ENCODE assay signal across 34 cellular contexts in the genomic region with DNA sequence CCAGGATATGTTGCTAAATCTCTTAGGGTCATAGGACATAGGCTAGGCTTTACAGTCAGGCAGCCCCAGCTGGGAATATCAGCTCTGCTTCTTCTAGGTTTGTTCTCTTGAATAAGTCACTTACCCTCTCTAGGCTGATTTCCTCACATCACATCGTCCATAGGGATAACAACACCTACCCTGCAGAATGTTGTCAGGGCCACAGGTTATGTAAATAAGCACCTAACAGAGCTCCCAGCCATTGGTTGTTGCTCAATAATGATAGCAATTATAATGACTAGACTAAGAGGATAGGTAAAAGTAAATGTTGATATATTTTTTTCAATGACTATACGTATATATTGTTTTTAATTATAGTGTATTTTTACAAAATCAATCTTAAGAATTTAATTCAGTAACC.
"Had no signal": no experiment of that assay in that cellular context is flagged by ENCODE, and none has a peak within 500 bp of the region (broad histone marks: within the 10 kb centered on the region; RNA-seq: fewer than 3 reads in every experiment).

No MANE protein-coding gene starts in this region.

- H3K4me1 ChIP-seq: ascending aorta, breast epithelium, colonic mucosa had no signal

- H3K27me3 ChIP-seq: ascending aorta, breast epithelium, cardiac muscle cell, colonic mucosa, dorsolateral prefrontal cortex had no signal

- H3K36me3 Mint-ChIP-seq: brain had no signal

- FAIRE-seq: frontal cortex had no signal

- H3K27ac ChIP-seq: ascending aorta, breast epithelium, cardiac muscle cell, colonic mucosa, WERI-Rb-1 had no signal

- H3K27me3 Mint-ChIP-seq: activated B cell treated with CpG ODN at 0.5 μM for 24 hours; activated CD4-positive, alpha-beta memory T cell treated with anti-CD3 and anti-CD28 coated beads, Interleukin-2, amount 10 ng/mL, durations not matched to agents 7 days and 5 days; activated CD4-positive, alpha-beta T cell treated with anti-CD3 and anti-CD28 coated beads, Interleukin-2, amount 10 ng/mL, durations not matched to agents 24 days and 14 days; activated CD8-positive, alpha-beta memory T cell treated with anti-CD3 and anti-CD28 coated beads, Interleukin-2, amount 10 ng/mL, durations not matched to agents 7 days and 5 days; activated naive CD4-positive, alpha-beta T cell treated with anti-CD3 and anti-CD28 coated beads, Interleukin-2, amount 50 U/mL, for 24 hours; activated T-helper 17 cell treated with anti-CD3 and anti-CD28 coated beads, Interleukin-2, amount 50 U/mL, for 72 hours; brain; dendritic cell treated with granulocyte-macrophage colony-stimulating factor and Interleukin-4, amounts not matched to agents 40 ng/mL and 50 ng/mL, for 4 days; T-helper 17 cell had no signal

- ATAC-seq: activated CD4-positive, CD25-positive, alpha-beta regulatory T cell treated with anti-CD3 and anti-CD28 coated beads, Interleukin-2, amount 50 U/mL, for 24 hours; activated CD8-positive, alpha-beta memory T cell treated with anti-CD3 and anti-CD28 coated beads, Interleukin-2, amount 10 ng/mL, durations not matched to agents 7 days and 5 days; activated T-helper 17 cell treated with anti-CD3 and anti-CD28 coated beads, Interleukin-2, amount 50 U/mL, for 72 hours; esophagus mucosa had no signal

- H3K9me3 ChIP-seq: ascending aorta, breast epithelium, colonic mucosa had no signal

- H3K4me3 Mint-ChIP-seq: activated B cell treated with CpG ODN at 0.5 μM for 24 hours; activated CD4-positive, alpha-beta memory T cell treated with anti-CD3 and anti-CD28 coated beads, Interleukin-2, amount 10 ng/mL, durations not matched to agents 7 days and 5 days; activated CD8-positive, alpha-beta memory T cell treated with anti-CD3 and anti-CD28 coated beads, Interleukin-2, amount 10 ng/mL, durations not matched to agents 7 days and 5 days; activated T-cell treated with anti-CD3 and anti-CD28 coated beads, Interleukin-2, amount 50 U/mL, for 4 hours; brain; dendritic cell treated with granulocyte-macrophage colony-stimulating factor and Interleukin-4, amounts not matched to agents 40 ng/mL and 50 ng/mL, for 4 days; endodermal cell had no signal

- H3K4me3 ChIP-seq: ascending aorta, breast epithelium, cardiac muscle cell, colonic mucosa had no signal

- H3K27ac Mint-ChIP-seq: activated B cell treated with CpG ODN at 0.5 μM for 24 hours; activated CD4-positive, alpha-beta memory T cell treated with anti-CD3 and anti-CD28 coated beads, Interleukin-2, amount 10 ng/mL, durations not matched to agents 7 days and 5 days; activated CD8-positive, alpha-beta memory T cell treated with anti-CD3 and anti-CD28 coated beads, Interleukin-2, amount 10 ng/mL, durations not matched to agents 7 days and 5 days; dendritic cell treated with granulocyte-macrophage colony-stimulating factor and Interleukin-4, amounts not matched to agents 40 ng/mL and 50 ng/mL, for 4 days; endodermal cell; T-helper 2 cell treated with Interferon-gamma antibody and Interleukin-4, amounts not matched to agents 5 μg/mL and 100 μg/mL, for 36 hours had no signal

- DNase-seq: activated B cell treated with CpG ODN at 0.5 μM for 24 hours; activated CD4-positive, alpha-beta memory T cell treated with anti-CD3 and anti-CD28 coated beads, Interleukin-2, amount 10 ng/mL, durations not matched to agents 7 days and 5 days; activated CD4-positive, alpha-beta T cell treated with anti-CD3 and anti-CD28 coated beads, Interleukin-2, amount 10 ng/mL, durations not matched to agents 24 days and 14 days; activated CD4-positive, alpha-beta T cell treated with anti-CD3 and anti-CD28 coated beads, Interleukin-2, amount 50 U/mL, for 4 hours; activated CD8-positive, alpha-beta memory T cell treated with anti-CD3 and anti-CD28 coated beads, Interleukin-2, amount 10 ng/mL, durations not matched to agents 7 days and 5 days; activated CD8-positive, alpha-beta memory T cell treated with anti-CD3 and anti-CD28 coated beads, Interleukin-2, amount 50 U/mL, for 4 hours; activated effector memory CD4-positive, alpha-beta T cell treated with Interleukin-2 at 50 U/mL for 16 hours; activated gamma-delta T cell treated with Interleukin-2 at 50 U/mL for 16 hours; activated naive CD4-positive, alpha-beta T cell treated with Interleukin-2 at 50 U/mL for 16 hours; activated T-cell treated with anti-CD3 and anti-CD28 coated beads, Interleukin-2, amount 50 U/mL, for 4 hours; central memory CD4-positive, alpha-beta T cell; cerebellar nuclear complex; colonic mucosa; dorsolateral prefrontal cortex; effector memory CD4-positive, alpha-beta T cell; endodermal cell; foreskin fibroblast; head of caudate nucleus; SW 1271; T-helper 1 cell; T-helper 17 cell; T1000; WERI-Rb-1 had no signal

- H3K36me3 ChIP-seq: ascending aorta, breast epithelium, cardiac muscle cell, colonic mucosa, WERI-Rb-1 had no signal

- H3K9me3 Mint-ChIP-seq: activated B cell treated with CpG ODN at 0.5 μM for 24 hours; activated CD4-positive, alpha-beta memory T cell treated with anti-CD3 and anti-CD28 coated beads, Interleukin-2, amount 10 ng/mL, durations not matched to agents 7 days and 5 days; activated T-cell treated with anti-CD3 and anti-CD28 coated beads, Interleukin-2, amount 50 U/mL, for 4 hours; activated T-helper 17 cell treated with anti-CD3 and anti-CD28 coated beads, Interleukin-2, amount 50 U/mL, for 72 hours; dendritic cell treated with granulocyte-macrophage colony-stimulating factor and Interleukin-4, amounts not matched to agents 40 ng/mL and 50 ng/mL, for 4 days; endodermal cell; T-helper 2 cell treated with Interferon-gamma antibody and Interleukin-4, amounts not matched to agents 5 μg/mL and 100 μg/mL, for 36 hours had no signal
